ENCODE assay signal across 1 cellular context in genomic region chr5:87267574-87268125, GRCh38.
TF ChIP-seq lines count a peak whose summit lies in the region.

RASA1 (plus strand) TSS chr5:87267883; CDS start chr5:87268452, 569 bp downstream.

TF ChIP-seq in HepG2, 621 proteins besides CTCF, POLR2A, EP300 and RAD21 (continued from another document and continues in another):
- TF ChIP-seq AHDC1 (CRISPR knock-in tag; IDR thresholded peaks at IDR 0.05; ENCODE audit: borderline replicate concordance) (no peak), ZNF230 (CRISPR knock-in tag; IDR thresholded peaks at IDR 0.05) (no peak), NFIC (IDR thresholded peaks at IDR 0.05; ENCODE audit: low read length) (no peak), ZNF556 (CRISPR knock-in tag; IDR thresholded peaks at IDR 0.05; ENCODE audit: borderline replicate concordance) (peak; percentile 72; the same call in 1 of the 2 replicates), SMC3 (IDR thresholded peaks at IDR 0.05; ENCODE audit: low read length) (no peak), ARHGAP35 (CRISPR knock-in tag; IDR thresholded peaks at IDR 0.05; ENCODE audit: borderline replicate concordance) (no peak), SMARCC2 (IDR thresholded peaks at IDR 0.05) (no peak), ZNF280D (CRISPR knock-in tag; IDR thresholded peaks at IDR 0.05) (peak; percentile 62; the same call in 1 of the 2 replicates), ZNF7 (CRISPR knock-in tag; IDR thresholded peaks at IDR 0.05) (no peak), MEIS1 (CRISPR knock-in tag; IDR thresholded peaks at IDR 0.05; ENCODE audit: borderline replicate concordance) (peak; percentile 68; the same call in 1 of the 2 replicates), SAP130 (CRISPR knock-in tag; IDR thresholded peaks at IDR 0.05; ENCODE audit: low read depth) (peak; percentile 56), ZNF451 (CRISPR knock-in tag; IDR thresholded peaks at IDR 0.05) (no peak; the same call in 1 of the 2 replicates), SATB2 (CRISPR knock-in tag; IDR thresholded peaks at IDR 0.05) (no peak), ZNF318 (CRISPR knock-in tag; IDR thresholded peaks at IDR 0.05) (no peak), NFE2L2 (IDR thresholded peaks at IDR 0.05; ENCODE audit: low read length) (no peak), ZNF660 (CRISPR knock-in tag; IDR thresholded peaks at IDR 0.05; ENCODE audit: borderline replicate concordance, low read depth) (no peak), ZBTB1 (CRISPR knock-in tag; IDR thresholded peaks at IDR 0.05; ENCODE audit: borderline replicate concordance) (no peak), ZSCAN21 (CRISPR knock-in tag; IDR thresholded peaks at IDR 0.05; ENCODE audit: borderline replicate concordance) (peak; percentile 68; the same call in 1 of the 2 replicates), MAF1 (CRISPR knock-in tag; IDR thresholded peaks at IDR 0.05; ENCODE audit: borderline replicate concordance) (no peak), ZBTB21 (CRISPR knock-in tag; IDR thresholded peaks at IDR 0.05) (no peak), ADNP (CRISPR knock-in tag; IDR thresholded peaks at IDR 0.05) (no peak), DNMT3B (CRISPR knock-in tag; conservative IDR thresholded peaks at IDR 0.05) (no peak), ZNF883 (CRISPR knock-in tag; IDR thresholded peaks at IDR 0.05; ENCODE audit: not compliant biosample characterization) (no peak), KDM6A (CRISPR knock-in tag; IDR thresholded peaks at IDR 0.05; ENCODE audit: low read depth) (no peak), DPF2 (CRISPR knock-in tag; IDR thresholded peaks at IDR 0.05; ENCODE audit: borderline replicate concordance, low read depth) (no peak), ZNF496 (CRISPR knock-in tag; IDR thresholded peaks at IDR 0.05; ENCODE audit: insufficient replicate concordance) (no peak), CENPT (CRISPR knock-in tag; IDR thresholded peaks at IDR 0.05; ENCODE audit: low read depth) (peak; percentile 64; the same call in 1 of the 2 replicates), ZNF3 (CRISPR knock-in tag; IDR thresholded peaks at IDR 0.05) (no peak), CBFB (CRISPR knock-in tag; IDR thresholded peaks at IDR 0.05) (0 out of 2 replicates have a peak, but pooled peaks have one; percentile 21), NR3C1 (CRISPR knock-in tag; IDR thresholded peaks at IDR 0.05) (no peak), POGZ (CRISPR knock-in tag; IDR thresholded peaks at IDR 0.05) (0 out of 2 replicates have a peak, but pooled peaks have one; percentile 14), NRL (CRISPR knock-in tag; IDR thresholded peaks at IDR 0.05; ENCODE audit: borderline replicate concordance) (no peak), ATF7-NPFF (CRISPR knock-in tag; IDR thresholded peaks at IDR 0.05; ENCODE audit: low read depth) (0 out of 2 replicates have a peak, but pooled peaks have one; percentile 52), E2F1 (CRISPR knock-in tag; IDR thresholded peaks at IDR 0.05) (no peak), ZNF232 (CRISPR knock-in tag; IDR thresholded peaks at IDR 0.05; ENCODE audit: borderline replicate concordance) (no peak), SETDB1 (CRISPR knock-in tag; IDR thresholded peaks at IDR 0.05; ENCODE audit: borderline replicate concordance) (no peak), KAT2B (IDR thresholded peaks at IDR 0.05; ENCODE audit: borderline replicate concordance, low read depth, low read length) (no peak), NR2F1 (CRISPR knock-in tag; IDR thresholded peaks at IDR 0.05) (no peak), ZNF30 (CRISPR knock-in tag; IDR thresholded peaks at IDR 0.05) (no peak), ZBTB38 (CRISPR knock-in tag; IDR thresholded peaks at IDR 0.05) (no peak), KAT8 (CRISPR knock-in tag; IDR thresholded peaks at IDR 0.05) (peak; percentile 85), ZNF468 (CRISPR knock-in tag; IDR thresholded peaks at IDR 0.05) (no peak), RFX1 (IDR thresholded peaks at IDR 0.05) (no peak), PLRG1 (conservative IDR thresholded peaks at IDR 0.05) (no peak), ZNF292 (CRISPR knock-in tag; IDR thresholded peaks at IDR 0.05; ENCODE audit: borderline replicate concordance, low read depth) (0 out of 2 replicates have a peak, but pooled peaks have one; percentile 36), PRDM4 (CRISPR knock-in tag; IDR thresholded peaks at IDR 0.05; ENCODE audit: borderline replicate concordance) (no peak), MYC (CRISPR knock-in tag; IDR thresholded peaks at IDR 0.05; ENCODE audit: borderline replicate concordance) (peak; percentile 73), MEF2D (CRISPR knock-in tag; IDR thresholded peaks at IDR 0.05) (no peak; the same call in 1 of the 2 replicates), ZMAT3 (CRISPR knock-in tag; conservative IDR thresholded peaks at IDR 0.05) (peak; percentile 61; the same call in 1 of the 2 replicates)
